ENCODE assay signal across 21 cellular contexts in the genomic region with DNA sequence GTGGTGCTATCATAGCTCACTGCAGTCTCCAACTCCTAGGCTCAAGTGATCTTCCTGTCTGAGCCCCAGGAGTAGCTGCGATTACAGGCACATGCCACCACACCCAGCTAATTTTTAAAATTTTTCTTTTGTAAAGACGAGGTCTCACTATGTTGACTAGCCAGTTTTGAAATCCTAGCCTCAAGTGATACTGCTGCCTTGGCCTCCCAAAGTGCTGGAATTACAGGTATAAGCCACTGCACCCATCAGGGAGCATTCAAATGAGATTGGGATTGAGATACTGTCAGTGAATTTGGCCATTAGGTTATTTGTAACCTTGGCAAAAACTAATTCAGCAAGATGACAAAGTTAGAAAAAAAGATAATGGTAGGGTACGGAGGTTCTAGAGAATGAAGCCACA. TPM values are rescaled to one million over a fixed set of nuclear protein-coding genes. Genes with fewer than 3 reads are reported as not detected.
A peak's percentile ranks its signal among the peaks of the same experiment; 100 is the strongest.
DNase-seq lines count a peak whose midpoint lies in the region; ATAC-seq, FAIRE-seq and TF ChIP-seq lines count a peak whose summit lies in the region.
"Had no signal": no experiment of that assay in that cellular context is flagged by ENCODE, and none has a peak within 500 bp of the region (broad histone marks: within the 10 kb centered on the region; RNA-seq: fewer than 3 reads in every experiment).

No MANE protein-coding gene starts in this region.

- no peak overlapping the region for H3K4me3 Mint-ChIP-seq in Caco-2 (ENCODE audit: unreplicated experiment)
- no peak overlapping the region for H3K4me3 Mint-ChIP-seq in neural crest cell
- peak overlapping the region; percentile 69 for H3K4me3 Mint-ChIP-seq in type B pancreatic cell
- H3K4me3 Mint-ChIP-seq: CD14-positive monocyte; CD8-positive, alpha-beta T cell had no signal

- peak; percentile 23 for ATAC-seq in esophagus mucosa
- ATAC-seq: CD8-positive, alpha-beta T cell; GM12878 had no signal

- intact Hi-C loops in Caco-2 (cut with micrococcal nuclease; ENCODE audit: unreplicated experiment), result no loop called here

- no peaks in the 10 kb centered on the region for H3K9me3 ChIP-seq in Caco-2
- H3K9me3 ChIP-seq: BLaER1, HAP-1 had no signal

- CTCF ChIA-PET in Caco-2 (lab: Charles Lee), result no interaction called here

- H3K27me3 ChIP-seq in Caco-2 (replicated peaks; ENCODE audit: control insufficient read depth, insufficient read depth, low read length), result no peaks in the 10 kb centered on the region
- H3K27me3 ChIP-seq: BLaER1 had no signal

- H3K4me3 ChIP-seq in Caco-2 (ENCODE audit: low read depth, low read length), result no peak overlapping the region
- H3K4me3 ChIP-seq: BLaER1, GM12878, GM23248, HAP-1 had no signal

- peaks cover 4% of the 10 kb centered on the region; the same call in 1 of the 2 replicates for H3K4me1 ChIP-seq in Caco-2
- H3K4me1 ChIP-seq: HAP-1 had no signal

- no peaks in the 10 kb centered on the region; the same call in 1 of the 2 replicates for H3K36me3 ChIP-seq in Caco-2 (ENCODE audit: control insufficient read depth, insufficient read depth, low read length)

- DNase-seq in Caco-2 (peak in 1 of 2 experiments; percentile 9), neural crest cell (ENCODE audit: low read depth, low spot score) (no peak), type B pancreatic cell (ENCODE audit: extremely low spot score, unreplicated experiment) (no peak), HTR-8/SVneo (ENCODE audit: insufficient read length, low spot score) (no peak), HPDE6-E6E7 (ENCODE audit: extremely low spot score) (no peak), amniotic stem cell (lab: John Stamatoyannopoulos, UW) (no peak)
- no peak for DNase-seq in stimulated activated CD4-positive, alpha-beta T cell treated with anti-CD3 and anti-CD28 coated beads, Interleukin-2, amount 100 ng/mL, for 48 hours
- DNase-seq: 8988T; CD8-positive, alpha-beta T cell; DMS 273 treated with DMSO at 0.1 percent for 48 hours; DMS53; DND-41; EL; GM23248 had no signal

- no peak for FAIRE-seq in HTR-8/SVneo (lab: Jason Lieb, UNC)
- FAIRE-seq: GM12878, GM19239 had no signal

- peaks cover 12% of the 10 kb centered on the region for H3K4me1 Mint-ChIP-seq in Caco-2 (ENCODE audit: low read depth, unreplicated experiment)
- H3K4me1 Mint-ChIP-seq in neural crest cell, result no peaks in the 10 kb centered on the region
- H3K4me1 Mint-ChIP-seq in type B pancreatic cell (ENCODE audit: unreplicated experiment), result peaks cover 6% of the 10 kb centered on the region
- H3K4me1 Mint-ChIP-seq: CD14-positive monocyte had no signal

- H3K36me3 Mint-ChIP-seq in Caco-2 (ENCODE audit: insufficient read depth, unreplicated experiment), result peaks cover 28% of the 10 kb centered on the region
- H3K36me3 Mint-ChIP-seq in neural crest cell (ENCODE audit: low read depth), result peaks cover 6% of the 10 kb centered on the region
- H3K36me3 Mint-ChIP-seq in type B pancreatic cell, result peaks cover 29% of the 10 kb centered on the region

- H3K9me3 Mint-ChIP-seq in Caco-2 (ENCODE audit: unreplicated experiment), result no peaks in the 10 kb centered on the region
- H3K9me3 Mint-ChIP-seq in neural crest cell, result no peaks in the 10 kb centered on the region
- H3K9me3 Mint-ChIP-seq in type B pancreatic cell, result peaks cover 5% of the 10 kb centered on the region
- H3K9me3 Mint-ChIP-seq: CD14-positive monocyte; CD8-positive, alpha-beta T cell had no signal

- BruUV-seq in Caco-2 (replicated peaks; lab: Mats Ljungman, UMichigan), result no TSS peak

- no peaks in the 10 kb centered on the region for H3K27me3 Mint-ChIP-seq in Caco-2 (ENCODE audit: insufficient read depth, unreplicated experiment)
- no peaks in the 10 kb centered on the region for H3K27me3 Mint-ChIP-seq in neural crest cell (ENCODE audit: low read depth)
- H3K27me3 Mint-ChIP-seq in type B pancreatic cell, result no peaks in the 10 kb centered on the region

- TF ChIP-seq CTCF in Caco-2 (IDR thresholded peaks at IDR 0.05; ENCODE audit: insufficient read depth in 1 of 2, low read depth in 1 of 2, low read length in 1 of 2, severe bottlenecking in 1 of 2, unreplicated experiment in 1 of 2) (no peak), neural crest cell (conservative IDR thresholded peaks at IDR 0.05) (no peak), type B pancreatic cell (conservative IDR thresholded peaks at IDR 0.05) (no peak)

- POLR2A ChIA-PET in Caco-2 (lab: Charles Lee), result no interaction called here

- H3K27ac Mint-ChIP-seq in Caco-2 (ENCODE audit: unreplicated experiment), result peak overlapping the region; percentile 30
- peak overlapping the region; percentile 4 for H3K27ac Mint-ChIP-seq in neural crest cell (ENCODE audit: unreplicated experiment)
- peak overlapping the region; percentile 98 for H3K27ac Mint-ChIP-seq in type B pancreatic cell
- H3K27ac Mint-ChIP-seq: CD8-positive, alpha-beta T cell had no signal

RNA-seq across cellular contexts. Expression of gene EDC3, which starts 21.7 kb away (rescaled TPM):
- total RNA-seq in Caco-2 (2022) (50.9 and 62.0 TPM in 2 replicates), esophagus mucosa (21.3 TPM), neural crest cell (69.8 and 75.0 TPM in 2 replicates), type B pancreatic cell (ENCODE audit: low replicate concordance) (72.3 and 105 TPM in 2 replicates)

RNA-seq across cellular contexts. Expression of gene CYP1A1, which starts 51.2 kb away (rescaled TPM):
- 55.5 and 73.8 TPM in 2 replicates for total RNA-seq in Caco-2 (2022)
- not detected for total RNA-seq in esophagus mucosa
- 1.7 and 2.3 TPM in 2 replicates for total RNA-seq in neural crest cell
- total RNA-seq in type B pancreatic cell (ENCODE audit: low replicate concordance), result 189 and 410 TPM in 2 replicates
- total RNA-seq: CD8-positive, alpha-beta T cell; G401; GM23248 had no signal

RNA-seq across cellular contexts. Expression of gene CLK3, which starts 58.5 kb away (rescaled TPM):
- total RNA-seq in Caco-2 (2022) (49.4 and 54.5 TPM in 2 replicates), esophagus mucosa (41.0 TPM), neural crest cell (79.2 and 88.7 TPM in 2 replicates), type B pancreatic cell (ENCODE audit: low replicate concordance) (73.6 and 76.5 TPM in 2 replicates)

Comparison
In these comparisons a context has a peak if more than half of its experiments do, and no peak if none do; other contexts are left out.
1. H3K27ac Mint-ChIP-seq: peak in every context shown above with its lines; median percentile 98 in type B pancreatic cell; 30 in Caco-2; 4 in neural crest cell.
2. RNA of gene CYP1A1, which starts 51.2 kb away (total RNA-seq): 189 to 410 TPM in type B pancreatic cell and 55.5 to 73.8 TPM in Caco-2; 1.7 to 2.3 TPM in neural crest cell and not detected in esophagus mucosa (single experiment); every median in the first group is over 10 times any median in the second.